Comparison of ENCODE assay signal across 13 cellular contexts in the genomic region with DNA sequence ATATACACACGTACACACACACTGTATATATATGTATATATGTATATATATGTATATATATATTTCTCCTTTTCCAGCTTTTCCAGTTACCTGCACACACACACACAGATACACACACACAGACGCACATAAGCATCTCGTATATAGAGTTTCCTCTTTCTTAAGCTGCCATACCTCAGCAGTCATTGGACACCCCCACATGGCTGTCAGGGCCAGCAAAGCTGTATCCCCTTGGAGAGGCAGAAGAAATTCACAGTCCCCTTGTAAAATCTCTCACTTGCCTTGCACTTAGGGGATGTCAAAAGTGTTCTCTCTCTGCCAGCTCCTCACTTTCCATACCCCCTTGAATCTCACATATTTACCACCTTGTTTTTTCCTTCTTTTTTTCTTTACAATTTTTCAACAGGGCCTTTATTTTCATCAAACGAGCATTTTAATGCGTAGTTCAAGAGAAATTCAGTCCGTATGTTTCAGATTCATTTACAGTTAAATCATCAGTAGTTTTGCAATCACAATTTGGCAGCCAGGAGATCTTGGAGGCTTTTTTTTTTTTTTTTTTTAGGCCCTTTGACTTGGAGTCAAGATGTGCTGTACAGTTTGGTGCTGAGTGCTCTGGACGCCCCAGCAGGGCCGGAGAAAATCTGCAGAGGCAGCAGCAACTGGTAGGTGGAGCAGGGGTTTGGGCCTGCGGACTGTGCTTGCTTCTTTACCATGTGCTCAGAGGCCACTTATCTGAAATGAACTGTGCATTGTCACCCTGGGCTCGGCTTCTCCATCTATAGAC.
DNase-seq lines count a peak whose midpoint lies in the region; ATAC-seq and TF ChIP-seq lines count a peak whose summit lies in the region.
"Had no signal": no experiment of that assay in that cellular context is flagged by ENCODE, and none has a peak within 500 bp of the region (broad histone marks: within the 10 kb centered on the region; RNA-seq: fewer than 3 reads in every experiment).

No MANE protein-coding gene starts in this region.

- H3K9me3 ChIP-seq in adipocyte (ENCODE audit: control insufficient read depth, low read length) (no peaks in the 10 kb centered on the region), gastrocnemius medialis (no peaks in the 10 kb centered on the region)

- CTCF ChIA-PET in BJ (lab: Yijun Ruan, JAX), result interaction anchor here (0.9 to 1.2 kb wide), 2 partner anchors 17 to 538 kb away, joined by 3 to 4 read pairs; no protein-coding TSS in a partner anchor

- DNase-seq in BJ (ENCODE audit: low read depth) (peak; percentile 73), adipocyte (ENCODE audit: low read depth) (peak; percentile 95), fibroblast of the conjunctiva (ENCODE audit: low read depth) (peak; percentile 96), gastrocnemius medialis (peak in 1 of 2 donors; percentile 38), dorsolateral prefrontal cortex (no peak), A172 (ENCODE audit: low spot score) (no peak), activated gamma-delta T cell (lab: John Stamatoyannopoulos, UW) (no peak)
- DNase-seq: activated T-cell treated with anti-CD3 and anti-CD28 coated beads, Interleukin-2, amount 50 U/mL, for 48 hours; CD4-positive, alpha-beta memory T cell; NCI-H1930; nephron progenitor cell had no signal

- H3K27ac ChIP-seq in gastrocnemius medialis (peak overlapping the region; percentile 78 to 88 (median 86)), dorsolateral prefrontal cortex (peak overlapping the region in 3 of 59 donors; percentile 71 to 76 (median 73))

- H3K4me1 ChIP-seq in adipocyte (ENCODE audit: control insufficient read depth, insufficient read depth, low read length) (peaks cover 59% of the 10 kb centered on the region), gastrocnemius medialis (peaks cover 27 to 29% of the 10 kb centered on the region in 2 donors)

- POLR2A ChIA-PET in BJ (lab: Charles Lee), result no interaction called here

- in situ Hi-C loops in gastrocnemius medialis (cut with MboI; ENCODE audit: low sequenced_read_pairs in 4 of 4), result loop anchor here (5.0 to 25.0 kb wide), 2 partner anchors 97 to 247 kb away; a partner anchor contains a TSS

- H3K4me3 ChIP-seq in BJ (ENCODE audit: low read depth, low read length), result no peak overlapping the region
- peak overlapping the region; percentile 50 for H3K4me3 ChIP-seq in adipocyte (ENCODE audit: low read length)
- H3K4me3 ChIP-seq in gastrocnemius medialis, result no peak overlapping the region
- no peak overlapping the region for H3K4me3 ChIP-seq in dorsolateral prefrontal cortex

- TF ChIP-seq POLR2A in gastrocnemius medialis (IDR thresholded peaks at IDR 0.05), result no peak

- peak overlapping the region; percentile 82 for H3K9ac ChIP-seq in adipocyte (ENCODE audit: low read length)

- ATAC-seq in gastrocnemius medialis, result no peak
- ATAC-seq in activated CD4-positive, CD25-positive, alpha-beta regulatory T cell treated with anti-CD3 and anti-CD28 coated beads, Interleukin-2, amount 50 U/mL, for 24 hours, result no peak
- ATAC-seq: WTC11 had no signal

- intact Hi-C loops in gastrocnemius medialis (cut with DNase I; ENCODE audit: low total_unique reads) (loop anchor here (1.0 to 10.0 kb wide), 2 partner anchors 15 to 1380 kb away; a partner anchor contains a TSS), dorsolateral prefrontal cortex (cut with DNase I) (loop anchor here in 1 of 2 donors (5.0 kb wide), 1 partner anchor 97 kb away; no protein-coding TSS in a partner anchor)

- peak; percentile 36; the same call in 1 of the 2 replicates for TF ChIP-seq CTCF in BJ (IDR thresholded peaks at IDR 0.05; ENCODE audit: insufficient read depth, low read depth, low read length)
- no peak for TF ChIP-seq CTCF in gastrocnemius medialis (IDR thresholded peaks at IDR 0.05 in 4 of 5, conservative IDR thresholded peaks at IDR 0.05 in 1 of 5)
- no peak for TF ChIP-seq CTCF in dorsolateral prefrontal cortex (IDR thresholded peaks at IDR 0.05 in 54 of 56, conservative IDR thresholded peaks at IDR 0.05 in 2 of 56; ENCODE audit: low read depth in 1 of 56, partially characterized antibody in 56 of 56)

- no peaks in the 10 kb centered on the region for H3K36me3 ChIP-seq in BJ (ENCODE audit: control insufficient read depth, insufficient read depth, low read length)
- no peaks in the 10 kb centered on the region for H3K36me3 ChIP-seq in adipocyte (ENCODE audit: control insufficient read depth, insufficient read depth, low read length, severe bottlenecking)
- H3K36me3 ChIP-seq in gastrocnemius medialis, result no peaks in the 10 kb centered on the region

- H3K27me3 ChIP-seq in BJ (ENCODE audit: control insufficient read depth, insufficient read depth, low read length), result no peaks in the 10 kb centered on the region
- H3K27me3 ChIP-seq in adipocyte (replicated peaks; ENCODE audit: control insufficient read depth, insufficient read depth, low read length), result no peaks in the 10 kb centered on the region
- no peaks in the 10 kb centered on the region for H3K27me3 ChIP-seq in gastrocnemius medialis
- H3K27me3 ChIP-seq in dorsolateral prefrontal cortex, result no peaks in the 10 kb centered on the region

Comparison
In these comparisons a context has a peak if more than half of its experiments do, and no peak if none do; other contexts are left out.
1. DNase-seq: peak in BJ (single experiment), adipocyte (single experiment) and fibroblast of the conjunctiva (single experiment); none in dorsolateral prefrontal cortex (0 of 10), A172 (single experiment) and activated gamma-delta T cell (single experiment).